In genomic region chr5:102754499-102755424, GRCh38 we compare ENCODE assay signal across 8 cellular contexts. TPM values are rescaled to one million over a fixed set of nuclear protein-coding genes. Genes with fewer than 3 reads are reported as not detected.
A peak's percentile ranks its signal among the peaks of the same experiment; 100 is the strongest.
DNase-seq lines count a peak whose midpoint lies in the region; ATAC-seq and TF ChIP-seq lines count a peak whose summit lies in the region.

PAM (plus strand) TSS chr5:102755305; CDS start chr5:102866196, 110,891 bp downstream.

- intact Hi-C loops in PC-3 (cut with micrococcal nuclease): loop anchor here (1.0 kb wide), 1 partner anchor 73 kb away; no protein-coding TSS in a partner anchor

- H3K4me1 ChIP-seq in PC-3 (ENCODE audit: insufficient read depth, low read length) (peaks cover 23% of the 10 kb centered on the region), muscle layer of colon (ENCODE audit: insufficient read depth, low read length) (peaks cover 24% of the 10 kb centered on the region)

- no peaks in the 10 kb centered on the region for H3K36me3 ChIP-seq in PC-3 (ENCODE audit: low read depth, low read length)
- no peaks in the 10 kb centered on the region for H3K36me3 ChIP-seq in muscle layer of colon (ENCODE audit: insufficient read depth, low read length)

- H3K4me3 ChIP-seq in PC-3 (ENCODE audit: low read length) (peak within 1 kb of the TSS; percentile 88), muscle layer of colon (ENCODE audit: low read depth in 1 of 2, low read length in 2 of 2) (peak within 1 kb of the TSS; percentile 72 to 86)

- H3K9ac ChIP-seq in PC-3 (ENCODE audit: low read length) (peak within 1 kb of the TSS; percentile 82), muscle layer of colon (ENCODE audit: low read length) (peak within 1 kb of the TSS; percentile 80)

- no peaks in the 10 kb centered on the region for H3K9me3 ChIP-seq in PC-3 (ENCODE audit: low read length)
- H3K9me3 ChIP-seq in muscle layer of colon (ENCODE audit: low read length): no peaks in the 10 kb centered on the region

- peak within 1 kb of the TSS; percentile 35 for H3K27ac ChIP-seq in PC-3 (ENCODE audit: low read length)
- peak within 1 kb of the TSS; percentile 62 for H3K27ac ChIP-seq in epithelial cell of prostate
- peak within 1 kb of the TSS; percentile 58 for H3K27ac ChIP-seq in muscle layer of colon (ENCODE audit: low read depth, low read length)

- no peaks in the 10 kb centered on the region for H3F3A ChIP-seq in PC-3 (ENCODE audit: low read length, unreplicated experiment)

- TF ChIP-seq CTCF in PC-3 (conservative IDR thresholded peaks at IDR 0.05; ENCODE audit: low read depth, low read length): no peak

- CTCF ChIA-PET in PC-3 (lab: Charles Lee): interaction anchor here (0.7 to 2.2 kb wide), 2 partner anchors 26 to 73 kb away, joined by 3 to 24 read pairs; no protein-coding TSS in a partner anchor

- H4K20me1 ChIP-seq in PC-3 (ENCODE audit: low read length): no peaks in the 10 kb centered on the region

- peak within 1 kb of the TSS; percentile 93 for H2AFZ ChIP-seq in PC-3 (ENCODE audit: low read length)

- H3K79me2 ChIP-seq in PC-3 (ENCODE audit: low read length): peaks cover 38% of the 10 kb centered on the region

- peak; percentile 14 for DNase-seq in COLO829 (ENCODE audit: low spot score)
- peak; percentile 82 for DNase-seq in PC-3
- peak; percentile 64 for DNase-seq in activated T-cell treated with anti-CD3 and anti-CD28 coated beads for 4 hours
- DNase-seq in epithelial cell of prostate (ENCODE audit: low read depth, low spot score): no peak
- peak; percentile 62 to 65 for DNase-seq in stimulated activated CD8-positive, alpha-beta memory T cell treated with anti-CD3 and anti-CD28 coated beads, Interleukin-7, amount 100 ng/mL, for 48 hours (ENCODE audit: extremely low read depth in 1 of 2, low read depth in 1 of 2)

- H3K27me3 ChIP-seq in PC-3 (ENCODE audit: low read length): no peaks in the 10 kb centered on the region
- no peaks in the 10 kb centered on the region for H3K27me3 ChIP-seq in muscle layer of colon (ENCODE audit: control insufficient read depth in 1 of 2, insufficient read depth in 2 of 2, low read length in 2 of 2)

- H3K9me2 ChIP-seq in PC-3 (replicated peaks; ENCODE audit: low read length): no peaks in the 10 kb centered on the region

- ATAC-seq in GM19452 (IDR thresholded peaks at IDR 0.05; ENCODE audit: unreplicated experiment): peak; percentile 84
- peak; percentile 78 for ATAC-seq in HG03565 (IDR thresholded peaks at IDR 0.05; ENCODE audit: unreplicated experiment)
- peak; percentile 85 for ATAC-seq in PC-3

- POLR2A ChIA-PET in PC-3 (lab: Charles Lee; ENCODE audit: unreplicated experiment): no interaction called here

- TSS peak; percentile 29 for BruUV-seq in PC-3 (replicated peaks; lab: Mats Ljungman, UMichigan)

- peak within 1 kb of the TSS; percentile 83 for H3K4me2 ChIP-seq in PC-3 (ENCODE audit: low read length)

RNA-seq across cellular contexts. Expression of gene PAM, which starts in this region (rescaled TPM):
- total RNA-seq in PC-3 (2014; rRNA removed): 90.0 and 153 TPM in 2 replicates
